28 cellular contexts compared by ENCODE assay signal in genomic region chr5:179287071-179287470, GRCh38. TPM values are rescaled to one million over a fixed set of nuclear protein-coding genes. Genes with fewer than 3 reads are reported as not detected.
DNase-seq lines count a peak whose midpoint lies in the region; ATAC-seq and TF ChIP-seq lines count a peak whose summit lies in the region.
"Had no signal": no experiment of that assay in that cellular context is flagged by ENCODE, and none has a peak within 500 bp of the region (broad histone marks: within the 10 kb centered on the region; RNA-seq: fewer than 3 reads in every experiment).

No MANE protein-coding gene starts in this region.

- H3K4me3 ChIP-seq in adipocyte (ENCODE audit: low read length) (no peak overlapping the region), osteoblast (ENCODE audit: insufficient read depth, low read length) (no peak overlapping the region), suprapubic skin (no peak overlapping the region)
- H3K4me3 ChIP-seq: body of pancreas, GM12878, neural progenitor cell had no signal

- ATAC-seq in left ventricle myocardium superior: no peak
- ATAC-seq in GM19463 (IDR thresholded peaks at IDR 0.05; ENCODE audit: unreplicated experiment): no peak
- ATAC-seq: body of pancreas; CD8-positive, alpha-beta T cell; GM12878; PC-3 had no signal

- intact Hi-C loops in left ventricle myocardium superior (cut with micrococcal nuclease): no loop called here

- no peaks in the 10 kb centered on the region for H3K27me3 ChIP-seq in adipocyte (replicated peaks; ENCODE audit: control insufficient read depth, insufficient read depth, low read length)
- no peaks in the 10 kb centered on the region for H3K27me3 ChIP-seq in osteoblast (ENCODE audit: insufficient read depth, low read length)
- no peaks in the 10 kb centered on the region for H3K27me3 ChIP-seq in suprapubic skin
- H3K27me3 ChIP-seq: body of pancreas, neural progenitor cell had no signal

- H4K20me1 ChIP-seq in osteoblast (ENCODE audit: insufficient read depth, low read length): peaks cover 11% of the 10 kb centered on the region

- no peak for DNase-seq in adipocyte (ENCODE audit: low read depth)
- peak; percentile 31 for DNase-seq in left ventricle myocardium superior
- DNase-seq in osteoblast (ENCODE audit: insufficient read length, low spot score, missing footprints): peak; percentile 58
- peak; percentile 55 to 75 for DNase-seq in suprapubic skin (ENCODE audit: low spot score in 2 of 2)
- DNase-seq in NCI-H1417 treated with DMSO at 0.1 percent for 48 hours (lab: John Stamatoyannopoulos, UW): no peak
- no peak for DNase-seq in T1000 (lab: John Stamatoyannopoulos, UW)
- DNase-seq: activated CD4-positive, alpha-beta T cell treated with anti-CD3 and anti-CD28 coated beads, Interleukin-2, amount 10 ng/mL, durations not matched to agents 24 days and 14 days; activated naive CD4-positive, alpha-beta T cell; activated T-cell treated with anti-CD3 and anti-CD28 coated beads, Interleukin-2, amount 50 U/mL, for 24 hours; CD8-positive, alpha-beta T cell; effector CD4-positive, alpha-beta T cell; Kasumi-1; MV-4-11; NCI-H1694 treated with DMSO at 0.1 percent for 48 hours; NCI-H2171 treated with DMSO at 0.1 percent for 48 hours; NCI-H524 treated with DMSO at 0.1 percent for 48 hours; NK-92 treated with Interleukin-12 subunit alpha and Interleukin-12 subunit beta, amount 100 ng/mL, for 24 hours; PC-3; SHP77; small intestine; stimulated activated CD4-positive, alpha-beta T cell treated with anti-CD3 and anti-CD28 coated beads, Interleukin-1b, Interleukin-23, amount 100 ng/mL, for 48 hours; stimulated activated CD8-positive, alpha-beta memory T cell treated with anti-CD3 and anti-CD28 coated beads, Interleukin-4, amount 100 ng/mL, for 48 hours; T-helper 9 cell had no signal

- TF ChIP-seq EP300 in suprapubic skin (IDR thresholded peaks at IDR 0.05): no peak

- TF ChIP-seq CTCF in osteoblast (IDR thresholded peaks at IDR 0.05; ENCODE audit: extremely low read depth, low read depth, low read length): no peak
- no peak for TF ChIP-seq CTCF in suprapubic skin (IDR thresholded peaks at IDR 0.05)

- 79% methylated on average over 4 of the region's 13 CpGs for WGBS in suprapubic skin

- peak overlapping the region; percentile 54 for H3K9ac ChIP-seq in adipocyte (ENCODE audit: low read length)
- H3K9ac ChIP-seq: neural progenitor cell had no signal

- H3K27ac ChIP-seq in osteoblast (ENCODE audit: low read depth, low read length) (peak overlapping the region; percentile 21), suprapubic skin (no peak overlapping the region)
- H3K27ac ChIP-seq: body of pancreas, neural progenitor cell had no signal

- peaks cover 54% of the 10 kb centered on the region for H3K4me1 ChIP-seq in adipocyte (ENCODE audit: control insufficient read depth, insufficient read depth, low read length)
- H3K4me1 ChIP-seq in osteoblast (ENCODE audit: insufficient read depth, low read length): peaks cover 25% of the 10 kb centered on the region
- no peaks in the 10 kb centered on the region for H3K4me1 ChIP-seq in suprapubic skin
- H3K4me1 ChIP-seq: body of pancreas, neural progenitor cell had no signal

- H3K36me3 ChIP-seq in adipocyte (ENCODE audit: control insufficient read depth, insufficient read depth, low read length, severe bottlenecking) (peaks cover 8% of the 10 kb centered on the region), osteoblast (ENCODE audit: insufficient read depth, low read length) (peaks cover 5% of the 10 kb centered on the region), suprapubic skin (no peaks in the 10 kb centered on the region)
- H3K36me3 ChIP-seq: neural progenitor cell had no signal

- TF ChIP-seq POLR2A in suprapubic skin (IDR thresholded peaks at IDR 0.05): no peak

- no peak overlapping the region for H3K4me2 ChIP-seq in osteoblast (ENCODE audit: insufficient read depth, low read length)
- H3K4me2 ChIP-seq: neural progenitor cell had no signal

- no peaks in the 10 kb centered on the region for H3K9me3 ChIP-seq in adipocyte (ENCODE audit: control insufficient read depth, low read length)
- no peaks in the 10 kb centered on the region for H3K9me3 ChIP-seq in osteoblast (ENCODE audit: low read depth, low read length)
- H3K9me3 ChIP-seq in suprapubic skin: no peaks in the 10 kb centered on the region
- H3K9me3 ChIP-seq: body of pancreas had no signal

- no peak overlapping the region for H2AFZ ChIP-seq in osteoblast (ENCODE audit: low read length)
- H2AFZ ChIP-seq: neural progenitor cell had no signal

- peaks cover 99% of the 10 kb centered on the region for H3K79me2 ChIP-seq in osteoblast (ENCODE audit: insufficient read depth, low read length)

RNA-seq across cellular contexts. Expression of gene ADAMTS2, which starts 58.2 kb away (rescaled TPM):
- total RNA-seq in left ventricle myocardium superior (4.3 TPM), osteoblast (144 and 203 TPM in 2 replicates), suprapubic skin (1 to 10 TPM; 3.1 to 5.5 (median 4.3) TPM)
- total RNA-seq: activated CD4-positive, alpha-beta T cell treated with anti-CD3 and anti-CD28 coated beads, Interleukin-2, amount 10 ng/mL, durations not matched to agents 24 days and 14 days; activated CD8-positive, alpha-beta memory T cell treated with anti-CD3 and anti-CD28 coated beads for 36 hours; CD8-positive, alpha-beta T cell; PC-3 had no signal

Comparison
In these comparisons a context has a peak if more than half of its experiments do, and no peak if none do; other contexts are left out.
1. DNase-seq: peak in left ventricle myocardium superior (single experiment), osteoblast (single experiment) and suprapubic skin (2 of 2); none in adipocyte (single experiment), NCI-H1417 treated with DMSO at 0.1 percent for 48 hours (single experiment) and T1000 (single experiment).
2. RNA of gene ADAMTS2, which starts 58.2 kb away (total RNA-seq): 144 to 203 TPM in osteoblast; 3.1 to 5.5 TPM in suprapubic skin and 4.3 TPM in left ventricle myocardium superior (single experiment); every median in the first group is over 10 times any median in the second.